In genomic region chr3:28349397-28350000, GRCh38 we compare ENCODE assay signal across 8 cellular contexts. TPM values are rescaled to one million over a fixed set of nuclear protein-coding genes. Genes with fewer than 3 reads are reported as not detected.
DNase-seq lines count a peak whose midpoint lies in the region; ATAC-seq and TF ChIP-seq lines count a peak whose summit lies in the region.

No MANE protein-coding gene starts in this region.

- peak overlapping the region; percentile 76 for H3K4ac ChIP-seq in IMR-90 (ENCODE audit: low read depth, low read length)

- no peak overlapping the region for H2AK9ac ChIP-seq in IMR-90 (replicated peaks; ENCODE audit: low read depth, low read length, poor library complexity)

- H3K4me2 ChIP-seq in IMR-90 (ENCODE audit: low read depth, low read length) = peak overlapping the region; percentile 84

- dilution Hi-C loops in IMR-90 (cut with HindIII; ENCODE audit: low sequenced_read_pairs, unreplicated experiment) = no loop called here

- POLR2A ChIA-PET in IMR-90 (lab: Charles Lee; ENCODE audit: unreplicated experiment) = interaction anchor here (0.5 to 0.8 kb wide), 5 partner anchors 28 to 1655 kb away, joined by 3 to 6 read pairs (median 3); no protein-coding TSS in a partner anchor

- no CpG with 5 or more reads among the region's 16 CpGs for WGBS in IMR-90 (ENCODE audit: extremely low coverage in 2 of 2, insufficient read length in 1 of 2), 2 experiments

- H3K79me1 ChIP-seq in IMR-90 (ENCODE audit: low read depth in 1 of 2, low read length in 2 of 2) = peaks cover 13 to 24% of the 10 kb centered on the region in 2 experiments

- intact Hi-C loops in IMR-90 (cut with micrococcal nuclease) = loop anchor here (10.0 kb wide), 1 partner anchor 1185 kb away; no protein-coding TSS in a partner anchor

- peak overlapping the region; percentile 71 to 79; a peak in 3 of 4 replicates for H4K8ac ChIP-seq in IMR-90 (ENCODE audit: low read depth in 2 of 2, low read length in 2 of 2)

- no peaks in the 10 kb centered on the region for H3K36me3 ChIP-seq in IMR-90 (ENCODE audit: control insufficient read depth, insufficient read depth, low read length)

- H3K9me3 ChIP-seq in IMR-90 (ENCODE audit: control insufficient read depth, insufficient read depth, low read length) (no peaks in the 10 kb centered on the region), iPS-18c (ENCODE audit: control insufficient read depth, insufficient read depth, low read length) (no peaks in the 10 kb centered on the region)

- DNase-seq in NCI-H2171 treated with DMSO at 0.1 percent for 48 hours (lab: John Stamatoyannopoulos, UW) (peak; percentile 82), NCI-H2171 (lab: John Stamatoyannopoulos, UW) (no peak), IMR-90 (peak; percentile 4), mucosa of gallbladder (ENCODE audit: low spot score) (no peak)
- no peak for DNase-seq in stimulated activated naive CD8-positive, alpha-beta T cell treated with anti-CD3 and anti-CD28 coated beads, Interleukin-15, amount 100 ng/mL, for 72 hours

- no peaks in the 10 kb centered on the region for H3K4me1 ChIP-seq in IMR-90 (ENCODE audit: control insufficient read depth, insufficient read depth, low read length)

- H2BK15ac ChIP-seq in IMR-90 (ENCODE audit: low read depth, low read length) = peak overlapping the region; percentile 24; the same call in 2 of the 3 replicates

- peak overlapping the region; percentile 87 for H3K27ac Mint-ChIP-seq in activated naive CD8-positive, alpha-beta T cell
- peak overlapping the region; percentile 100 for H3K27ac Mint-ChIP-seq in stimulated activated naive CD8-positive, alpha-beta T cell treated with anti-CD3 and anti-CD28 coated beads, Interleukin-15, amount 100 ng/mL, for 72 hours

- H3K4me3 ChIP-seq in IMR-90 (ENCODE audit: insufficient read depth, low read depth, low read length) (peak overlapping the region; percentile 67), iPS-18c (ENCODE audit: insufficient read depth, low read depth, low read length) (peak overlapping the region; percentile 64)

- H2AFZ ChIP-seq in IMR-90 (replicated peaks; ENCODE audit: low read length, poor library complexity) = peak overlapping the region; percentile 96

- H3K27ac ChIP-seq in IMR-90 (ENCODE audit: insufficient read depth, low read length) = peak overlapping the region; percentile 92

- H4K5ac ChIP-seq in IMR-90 (ENCODE audit: low read depth, low read length) = peak overlapping the region; percentile 18; the same call in 1 of the 2 replicates

- peak overlapping the region; percentile 79 for H3K14ac ChIP-seq in IMR-90 (replicated peaks; ENCODE audit: low read depth, low read length)

- no peaks in the 10 kb centered on the region for H3K9me1 ChIP-seq in IMR-90 (ENCODE audit: insufficient read depth, low read length)

- H3K4me3 Mint-ChIP-seq in activated naive CD8-positive, alpha-beta T cell = peak overlapping the region; percentile 92
- H3K4me3 Mint-ChIP-seq in stimulated activated naive CD8-positive, alpha-beta T cell treated with anti-CD3 and anti-CD28 coated beads, Interleukin-15, amount 100 ng/mL, for 72 hours = peak overlapping the region; percentile 93 to 94

- TF ChIP-seq RAD21 in IMR-90 (IDR thresholded peaks at IDR 0.05; ENCODE audit: low read length) = no peak

- H4K20me1 ChIP-seq in IMR-90 (ENCODE audit: insufficient read depth, low read length) = no peaks in the 10 kb centered on the region; the same call in 1 of the 2 replicates

- in situ Hi-C loops in IMR-90 (cut with MboI; ENCODE audit: low sequenced_read_pairs) = no loop called here

- peak overlapping the region; percentile 78 for H2BK5ac ChIP-seq in IMR-90 (ENCODE audit: low read depth, low read length, poor library complexity, severe bottlenecking)

- H3K9me3 Mint-ChIP-seq in activated naive CD8-positive, alpha-beta T cell (ENCODE audit: low read depth) = peaks cover 7% of the 10 kb centered on the region
- peaks cover 0 to 7% of the 10 kb centered on the region in 2 donors for H3K9me3 Mint-ChIP-seq in stimulated activated naive CD8-positive, alpha-beta T cell treated with anti-CD3 and anti-CD28 coated beads, Interleukin-15, amount 100 ng/mL, for 72 hours

- H3K27me3 Mint-ChIP-seq in activated naive CD8-positive, alpha-beta T cell = no peaks in the 10 kb centered on the region
- H3K27me3 Mint-ChIP-seq in stimulated activated naive CD8-positive, alpha-beta T cell treated with anti-CD3 and anti-CD28 coated beads, Interleukin-15, amount 100 ng/mL, for 72 hours = no peaks in the 10 kb centered on the region

- H3K23ac ChIP-seq in IMR-90 (ENCODE audit: low read depth, low read length) = peak overlapping the region; percentile 65; the same call in 1 of the 2 replicates

- TSS peak; percentile 75 for BruUV-seq in IMR-90 (replicated peaks; lab: Mats Ljungman, UMichigan)

- peaks cover 44% of the 10 kb centered on the region for H3K4me1 Mint-ChIP-seq in activated naive CD8-positive, alpha-beta T cell (ENCODE audit: low read depth)
- H3K4me1 Mint-ChIP-seq in stimulated activated naive CD8-positive, alpha-beta T cell treated with anti-CD3 and anti-CD28 coated beads, Interleukin-15, amount 100 ng/mL, for 72 hours = peaks cover 37% of the 10 kb centered on the region

- CTCF ChIA-PET in IMR-90 (lab: Yijun Ruan, JAX) = interaction anchor here (0.6 kb wide), 1 partner anchor 112 kb away, joined by 3 read pairs; no protein-coding TSS in a partner anchor

- no peak for TF ChIP-seq POLR2A in IMR-90 (IDR thresholded peaks at IDR 0.05; ENCODE audit: low read depth, low read length)

- no peak for TF ChIP-seq CTCF in IMR-90 (conservative IDR thresholded peaks at IDR 0.05; ENCODE audit: low read depth, low read length)

- peak overlapping the region; percentile 49 for H2BK120ac ChIP-seq in IMR-90 (ENCODE audit: low read depth, low read length)

- peak overlapping the region; percentile 60 for H3K56ac ChIP-seq in IMR-90 (ENCODE audit: extremely low read depth, insufficient read depth, low read length)

- ATAC-seq in IMR-90 (ENCODE audit: low read depth) = no peak; the same call in 1 of the 2 replicates
- ATAC-seq in stimulated activated naive CD8-positive, alpha-beta T cell treated with anti-CD3 and anti-CD28 coated beads, Interleukin-15, amount 100 ng/mL, for 72 hours = no peak
- no peak for ATAC-seq in HG02852 (IDR thresholded peaks at IDR 0.05; ENCODE audit: unreplicated experiment)

- no peaks in the 10 kb centered on the region for H3K27me3 ChIP-seq in IMR-90 (ENCODE audit: control insufficient read depth, insufficient read depth, low read length)

- peak overlapping the region; percentile 64 for H4K91ac ChIP-seq in IMR-90 (ENCODE audit: insufficient read depth, low read depth, low read length)

- peak overlapping the region; percentile 41 for H3K18ac ChIP-seq in IMR-90 (ENCODE audit: low read depth, low read length)

- no peak overlapping the region for H2BK20ac ChIP-seq in IMR-90 (ENCODE audit: low read depth, low read length)

- no peak overlapping the region for H2AK5ac ChIP-seq in IMR-90 (ENCODE audit: low read depth, low read length)

- peaks cover 16% of the 10 kb centered on the region for H3K36me3 Mint-ChIP-seq in activated naive CD8-positive, alpha-beta T cell

- peak overlapping the region; percentile 84 for H3K9ac ChIP-seq in IMR-90 (ENCODE audit: low read depth, low read length)

TF ChIP-seq in IMR-90, 13 proteins besides CTCF, POLR2A, EP300 and RAD21:
- no peak for TF ChIP-seq MAZ (IDR thresholded peaks at IDR 0.05; ENCODE audit: borderline replicate concordance, low read depth, low read length)
TF ChIP-seq in IMR-90: peak in this region for 0.

RNA-seq across cellular contexts. Expression of gene AZI2, which starts 0.9 kb away (rescaled TPM):
- total RNA-seq in IMR-90 (2012; rRNA removed) = 30.1 and 63.6 TPM in 2 replicates
- 46.2 and 52.5 TPM in 2 replicates for polyA plus RNA-seq in IMR-90 (2012; rRNA removed)
- 13.5 and 15.7 TPM in 2 replicates for polyA plus RNA-seq in IMR-90 (2012; cell fraction: cytosol; rRNA removed)
- polyA plus RNA-seq in IMR-90 (2012; cell fraction: nucleus; rRNA removed; ENCODE audit: low replicate concordance) = 8.6 and 56.9 TPM in 2 replicates
- total RNA-seq in mucosa of gallbladder = 55.1 TPM

RNA-seq across cellular contexts. Expression of gene ZCWPW2, which starts 1.0 kb away (rescaled TPM):
- 0.18 and 0.56 TPM in 2 replicates for total RNA-seq in IMR-90 (2012; rRNA removed)
- 0.24 and 0.26 TPM in 2 replicates for polyA plus RNA-seq in IMR-90 (2012; rRNA removed)
- 0.03 TPM in 1 of 2 replicates, not detected in the other for polyA plus RNA-seq in IMR-90 (2012; cell fraction: cytosol; rRNA removed)
- polyA plus RNA-seq in IMR-90 (2012; cell fraction: nucleus; rRNA removed; ENCODE audit: low replicate concordance) = 0.08 TPM in 1 of 2 replicates, not detected in the other
- 1.4 TPM for total RNA-seq in mucosa of gallbladder

Comparison
In these comparisons a context has a peak if more than half of its experiments do, and no peak if none do; other contexts are left out.
1. DNase-seq: peak in NCI-H2171 treated with DMSO at 0.1 percent for 48 hours (single experiment) and IMR-90 (single experiment); none in NCI-H2171 (single experiment), stimulated activated naive CD8-positive, alpha-beta T cell treated with anti-CD3 and anti-CD28 coated beads, Interleukin-15, amount 100 ng/mL, for 72 hours (0 of 2) and mucosa of gallbladder (single experiment).